9 cellular contexts compared by ENCODE assay signal in the genomic region with DNA sequence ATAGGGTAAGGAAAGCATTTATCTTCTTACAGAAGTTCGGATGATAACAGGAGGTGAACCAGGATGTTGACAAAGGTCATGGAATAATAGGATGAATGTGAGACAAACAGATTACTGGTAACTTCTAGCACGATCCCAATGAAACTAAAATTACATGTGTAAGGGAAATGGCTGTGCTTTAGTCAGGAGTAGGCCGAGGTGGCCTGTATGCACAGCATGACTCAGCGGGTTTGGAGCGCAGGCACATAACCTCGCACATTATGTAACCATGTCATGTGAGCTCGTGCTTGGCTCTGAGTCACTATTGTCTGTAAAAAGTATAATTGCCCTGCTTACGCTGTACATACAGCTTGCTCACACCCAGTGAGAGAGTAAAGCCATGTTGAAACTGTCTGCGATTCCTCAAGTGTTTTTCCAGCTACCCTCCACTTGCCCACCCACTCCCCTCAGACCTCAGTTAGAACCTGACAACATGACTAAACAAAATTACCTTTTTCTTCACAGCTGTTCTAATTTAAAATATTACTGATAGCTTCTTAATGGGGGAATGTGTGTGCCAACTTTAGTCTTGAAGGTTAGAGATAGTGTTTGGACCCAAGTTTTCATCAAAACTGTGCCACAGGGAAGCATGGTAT. TPM values are rescaled to one million over a fixed set of nuclear protein-coding genes. Genes with fewer than 3 reads are reported as not detected.
DNase-seq lines count a peak whose midpoint lies in the region; ATAC-seq, FAIRE-seq and TF ChIP-seq lines count a peak whose summit lies in the region.
"Had no signal": no experiment of that assay in that cellular context is flagged by ENCODE, and none has a peak within 500 bp of the region (broad histone marks: within the 10 kb centered on the region; RNA-seq: fewer than 3 reads in every experiment).

No MANE protein-coding gene starts in this region.

- H3K27me3 ChIP-seq in right lobe of liver = no peaks in the 10 kb centered on the region
- H3K27me3 ChIP-seq: ovary had no signal

- H3K36me3 ChIP-seq in right lobe of liver = no peaks in the 10 kb centered on the region
- H3K36me3 ChIP-seq: ovary had no signal

- TF ChIP-seq POLR2A in right lobe of liver (IDR thresholded peaks at IDR 0.05) = no peak

- no peak for FAIRE-seq in GM19239 (lab: Jason Lieb, UNC)

- no peak overlapping the region for H3K4me3 ChIP-seq in right lobe of liver
- H3K4me3 ChIP-seq: ovary had no signal

- ATAC-seq in right lobe of liver (peak; percentile 53 to 77 (median 64)), HG03457 (IDR thresholded peaks at IDR 0.05; ENCODE audit: unreplicated experiment) (no peak)

- DNase-seq in AG20443 (ENCODE audit: low spot score) = peak; percentile 69
- peak; percentile 46 for DNase-seq in HPDE6-E6E7 (ENCODE audit: extremely low spot score)
- peak; percentile 27 for DNase-seq in amniotic stem cell (lab: John Stamatoyannopoulos, UW)
- DNase-seq in right lobe of liver = peak in 2 of 3 donors; percentile 44 to 65
- no peak for DNase-seq in hippocampal formation (lab: John Stamatoyannopoulos, UW)
- DNase-seq in GM19239 (ENCODE audit: insufficient read length, low spot score) = no peak
- DNase-seq in iPS-NIHi7 (ENCODE audit: extremely low spot score) = no peak

- no peak for TF ChIP-seq CTCF in right lobe of liver (IDR thresholded peaks at IDR 0.05)

- 73% methylated on average over 9 of the region's 9 CpGs for WGBS in right lobe of liver (ENCODE audit: insufficient coverage, low coverage, low lambda C conversion rate, missing lambda C conversion rate)

- H3K27ac ChIP-seq in right lobe of liver = no peak overlapping the region
- H3K27ac ChIP-seq: ovary had no signal

- no peaks in the 10 kb centered on the region for H3K4me1 ChIP-seq in right lobe of liver

- H3K9me3 ChIP-seq in right lobe of liver = no peaks in the 10 kb centered on the region
- H3K9me3 ChIP-seq: ovary had no signal

- intact Hi-C loops in right lobe of liver (cut with DNase I) = no loop called here

RNA-seq across cellular contexts. Expression of a gene that starts 8.2 kb away (rescaled TPM):
- total RNA-seq in right lobe of liver = 1 to 10 TPM; 3.6 to 7.9 (median 5.1) TPM

RNA-seq across cellular contexts. Expression of a gene that starts 14.5 kb away (rescaled TPM):
- not detected for total RNA-seq in right lobe of liver

Comparison
In these comparisons a context has a peak if more than half of its experiments do, and no peak if none do; other contexts are left out.
1. DNase-seq: peak in AG20443 (single experiment), HPDE6-E6E7 (single experiment), amniotic stem cell (single experiment) and right lobe of liver (2 of 3); none in hippocampal formation (0 of 2), GM19239 (single experiment) and iPS-NIHi7 (single experiment).